Comparison of ENCODE assay signal across 9 cellular contexts in genomic region chr3:195179782-195180489, GRCh38.
DNase-seq lines count a peak whose midpoint lies in the region; TF ChIP-seq lines count a peak whose summit lies in the region.
"Had no signal": no experiment of that assay in that cellular context is flagged by ENCODE, and none has a peak within 500 bp of the region (broad histone marks: within the 10 kb centered on the region; RNA-seq: fewer than 3 reads in every experiment).

No MANE protein-coding gene starts in this region.

- no peak overlapping the region for H3K4me3 ChIP-seq in esophagus squamous epithelium
- H3K4me3 ChIP-seq in muscle layer of colon (ENCODE audit: low read depth in 1 of 2, low read length in 2 of 2) = no peak overlapping the region
- no peak overlapping the region for H3K4me3 ChIP-seq in uterus

- H3K27ac ChIP-seq in VCaP (peak overlapping the region; percentile 76), esophagus squamous epithelium (peak overlapping the region; percentile 35 to 89 (median 83)), muscle layer of colon (ENCODE audit: low read depth, low read length) (peak overlapping the region; percentile 60), uterus (peak overlapping the region; percentile 69 to 75)

- no peak overlapping the region for H3K9ac ChIP-seq in muscle layer of colon (ENCODE audit: low read length)

- in situ Hi-C loops in ACHN (cut with HindIII; ENCODE audit: low pct_ligation_motif_present, low pct_unique_long_range_greater_than_20kb, low sequenced_read_pairs) = no loop called here

- TF ChIP-seq CTCF in VCaP (conservative IDR thresholded peaks at IDR 0.05) (no peak), esophagus squamous epithelium (IDR thresholded peaks at IDR 0.05) (no peak), uterus (IDR thresholded peaks at IDR 0.05) (no peak)

- no peaks in the 10 kb centered on the region for H3K9me3 ChIP-seq in esophagus squamous epithelium
- no peaks in the 10 kb centered on the region for H3K9me3 ChIP-seq in muscle layer of colon (ENCODE audit: low read length)
- H3K9me3 ChIP-seq in uterus = no peaks in the 10 kb centered on the region

- DNase-seq in esophagus squamous epithelium (lab: John Stamatoyannopoulos, UW) (no peak), uterus (peak in 1 of 2 donors; percentile 29), ACHN (no peak), superior temporal gyrus (ENCODE audit: extremely low spot score) (no peak), LoVo (ENCODE audit: low spot score) (no peak)
- DNase-seq: activated CD4-positive, alpha-beta memory T cell treated with anti-CD3 and anti-CD28 coated beads for 36 hours; NCI-H446 treated with DMSO at 0.1 percent for 48 hours had no signal

- WGBS in esophagus squamous epithelium, 2 donors = 61 to 68% methylated on average over 14 to 22 of the region's 24 CpGs

- intact Hi-C loops in esophagus squamous epithelium (cut with DNase I) (no loop called here), uterus (cut with DNase I; ENCODE audit: low total_unique reads) (no loop called here)

- TF ChIP-seq POLR2A in esophagus squamous epithelium (IDR thresholded peaks at IDR 0.05) = no peak
- TF ChIP-seq POLR2A in uterus (IDR thresholded peaks at IDR 0.05) = no peak

- H3K4me1 ChIP-seq in esophagus squamous epithelium = peaks cover 32 to 71% (median 39%) of the 10 kb centered on the region in 3 donors
- H3K4me1 ChIP-seq in muscle layer of colon (ENCODE audit: insufficient read depth, low read length) = peaks cover 57% of the 10 kb centered on the region
- H3K4me1 ChIP-seq in uterus = peaks cover 6 to 14% of the 10 kb centered on the region in 2 donors

- H3K27me3 ChIP-seq in esophagus squamous epithelium = no peaks in the 10 kb centered on the region
- no peaks in the 10 kb centered on the region for H3K27me3 ChIP-seq in muscle layer of colon (ENCODE audit: control insufficient read depth in 1 of 2, insufficient read depth in 2 of 2, low read length in 2 of 2)
- H3K27me3 ChIP-seq in uterus = no peaks in the 10 kb centered on the region

- H3K36me3 ChIP-seq in esophagus squamous epithelium (no peaks in the 10 kb centered on the region), muscle layer of colon (ENCODE audit: insufficient read depth, low read length) (peaks cover 6% of the 10 kb centered on the region), uterus (no peaks in the 10 kb centered on the region)
